Comparison of ENCODE assay signal across 1 cellular context in the genomic region with DNA sequence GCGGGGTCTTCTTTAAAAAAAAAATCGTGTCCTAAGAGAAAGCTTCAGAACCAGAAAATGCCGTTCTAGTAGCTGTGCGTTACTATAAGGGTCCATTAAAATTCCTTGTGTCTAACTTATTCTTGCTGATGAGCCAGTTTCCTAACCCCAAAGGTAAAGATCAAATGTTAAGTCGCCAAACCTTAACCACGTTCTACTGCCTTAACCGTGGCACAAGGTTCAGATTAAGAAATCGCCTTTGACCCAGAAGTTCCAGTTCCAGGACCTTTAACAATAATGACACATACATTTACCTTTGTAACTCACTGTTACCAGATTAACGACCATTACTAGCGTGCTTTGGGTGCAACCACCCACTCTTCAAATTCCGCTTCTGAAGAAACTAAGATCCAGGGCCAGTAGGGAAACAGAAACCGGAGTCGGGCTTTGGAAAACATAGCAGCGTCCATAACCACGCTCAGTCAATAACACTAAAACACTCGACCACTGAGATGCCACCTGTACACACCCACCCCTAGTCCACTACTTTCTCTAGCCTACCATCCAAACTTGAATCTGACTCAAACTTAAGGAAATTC.
TF ChIP-seq lines count a peak whose summit lies in the region.

No MANE protein-coding gene starts in this region.

TF ChIP-seq in K562, 482 proteins besides CTCF, POLR2A, EP300 and RAD21 (continued from another document and continues in another):
- TF ChIP-seq TOE1 (IDR thresholded peaks at IDR 0.05; ENCODE audit: borderline replicate concordance) (no peak), TOE1 (CRISPR knock-in tag; IDR thresholded peaks at IDR 0.05; ENCODE audit: borderline replicate concordance, low read depth) (no peak), ZBED1 (IDR thresholded peaks at IDR 0.05) (no peak), L3MBTL2 (IDR thresholded peaks at IDR 0.05) (no peak), ZNF165 (CRISPR knock-in tag; IDR thresholded peaks at IDR 0.05; ENCODE audit: borderline replicate concordance) (no peak), CREBBP (IDR thresholded peaks at IDR 0.05; ENCODE audit: low read depth, low read length) (no peak), RUNX1 (IDR thresholded peaks at IDR 0.05; ENCODE audit: low read depth) (no peak), GATA2 (CRISPR knock-in tag; IDR thresholded peaks at IDR 0.05) (no peak), BDP1 (IDR thresholded peaks at IDR 0.05; ENCODE audit: insufficient read depth, insufficient read length) (no peak), CHD2 (IDR thresholded peaks at IDR 0.05; ENCODE audit: low read depth, low read length) (no peak), PHB (CRISPR knock-in tag; IDR thresholded peaks at IDR 0.05) (no peak), RHOXF2B (CRISPR knock-in tag; conservative IDR thresholded peaks at IDR 0.05) (no peak), SP1 (CRISPR knock-in tag; IDR thresholded peaks at IDR 0.05) (no peak), ZNF146 (CRISPR knock-in tag; IDR thresholded peaks at IDR 0.05; ENCODE audit: unreplicated experiment) (no peak), SNIP1 (IDR thresholded peaks at IDR 0.05; ENCODE audit: low read depth) (no peak), ZNF175 (CRISPR knock-in tag; IDR thresholded peaks at IDR 0.05; ENCODE audit: low read depth) (no peak), ZZZ3 (IDR thresholded peaks at IDR 0.05) (no peak), GATAD2B (IDR thresholded peaks at IDR 0.05; ENCODE audit: borderline replicate concordance) (no peak), TEAD1 (CRISPR knock-in tag; IDR thresholded peaks at IDR 0.05) (peak in 1 of 2 experiments; percentile 36; a peak in 1 of 4 replicates), IRF2 (CRISPR knock-in tag; IDR thresholded peaks at IDR 0.05) (no peak), ZNF584 (CRISPR knock-in tag; IDR thresholded peaks at IDR 0.05; ENCODE audit: low read depth) (no peak), ZNF57 (CRISPR knock-in tag; IDR thresholded peaks at IDR 0.05) (no peak), ZFPM2 (CRISPR knock-in tag; IDR thresholded peaks at IDR 0.05) (no peak), ZNF695 (CRISPR knock-in tag; IDR thresholded peaks at IDR 0.05) (no peak), MEF2A (IDR thresholded peaks at IDR 0.05; ENCODE audit: control insufficient read depth, low read depth, low read length) (no peak), MIER1 (IDR thresholded peaks at IDR 0.05; ENCODE audit: low read depth) (0 out of 2 replicates have a peak, but pooled peaks have one; percentile 52), HNRNPUL1 (IDR thresholded peaks at IDR 0.05; ENCODE audit: low read length) (no peak), MCM3 (IDR thresholded peaks at IDR 0.05) (no peak), ILF3 (IDR thresholded peaks at IDR 0.05; ENCODE audit: borderline replicate concordance) (no peak), SAFB (IDR thresholded peaks at IDR 0.05; ENCODE audit: borderline replicate concordance, low read depth, low read length) (no peak), FOXP1 (CRISPR knock-in tag; IDR thresholded peaks at IDR 0.05) (peak; percentile 59; the same call in 1 of the 2 replicates), HSF4 (CRISPR knock-in tag; IDR thresholded peaks at IDR 0.05; ENCODE audit: borderline replicate concordance) (no peak), TARDBP (IDR thresholded peaks at IDR 0.05) (no peak), POU5F1 (IDR thresholded peaks at IDR 0.05; ENCODE audit: borderline replicate concordance, low read depth, low read length, partially characterized antibody) (no peak), CREB1 (IDR thresholded peaks at IDR 0.05) (no peak), CREB1 (CRISPR knock-in tag; IDR thresholded peaks at IDR 0.05) (no peak)
- TF ChIP-seq, protein P1, sequence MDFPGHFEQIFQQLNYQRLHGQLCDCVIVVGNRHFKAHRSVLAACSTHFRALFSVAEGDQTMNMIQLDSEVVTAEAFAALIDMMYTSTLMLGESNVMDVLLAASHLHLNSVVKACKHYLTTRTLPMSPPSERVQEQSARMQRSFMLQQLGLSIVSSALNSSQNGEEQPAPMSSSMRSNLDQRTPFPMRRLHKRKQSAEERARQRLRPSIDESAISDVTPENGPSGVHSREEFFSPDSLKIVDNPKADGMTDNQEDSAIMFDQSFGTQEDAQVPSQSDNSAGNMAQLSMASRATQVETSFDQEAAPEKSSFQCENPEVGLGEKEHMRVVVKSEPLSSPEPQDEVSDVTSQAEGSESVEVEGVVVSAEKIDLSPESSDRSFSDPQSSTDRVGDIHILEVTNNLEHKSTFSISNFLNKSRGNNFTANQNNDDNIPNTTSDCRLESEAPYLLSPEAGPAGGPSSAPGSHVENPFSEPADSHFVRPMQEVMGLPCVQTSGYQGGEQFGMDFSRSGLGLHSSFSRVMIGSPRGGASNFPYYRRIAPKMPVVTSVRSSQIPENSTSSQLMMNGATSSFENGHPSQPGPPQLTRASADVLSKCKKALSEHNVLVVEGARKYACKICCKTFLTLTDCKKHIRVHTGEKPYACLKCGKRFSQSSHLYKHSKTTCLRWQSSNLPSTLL (IDR thresholded peaks at IDR 0.05) = no peak
- TF ChIP-seq, protein P2, sequence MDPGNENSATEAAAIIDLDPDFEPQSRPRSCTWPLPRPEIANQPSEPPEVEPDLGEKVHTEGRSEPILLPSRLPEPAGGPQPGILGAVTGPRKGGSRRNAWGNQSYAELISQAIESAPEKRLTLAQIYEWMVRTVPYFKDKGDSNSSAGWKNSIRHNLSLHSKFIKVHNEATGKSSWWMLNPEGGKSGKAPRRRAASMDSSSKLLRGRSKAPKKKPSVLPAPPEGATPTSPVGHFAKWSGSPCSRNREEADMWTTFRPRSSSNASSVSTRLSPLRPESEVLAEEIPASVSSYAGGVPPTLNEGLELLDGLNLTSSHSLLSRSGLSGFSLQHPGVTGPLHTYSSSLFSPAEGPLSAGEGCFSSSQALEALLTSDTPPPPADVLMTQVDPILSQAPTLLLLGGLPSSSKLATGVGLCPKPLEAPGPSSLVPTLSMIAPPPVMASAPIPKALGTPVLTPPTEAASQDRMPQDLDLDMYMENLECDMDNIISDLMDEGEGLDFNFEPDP (CRISPR knock-in tag; IDR thresholded peaks at IDR 0.05) = 0 out of 2 replicates have a peak, but pooled peaks have one; percentile 64
- TF ChIP-seq, protein P3, sequence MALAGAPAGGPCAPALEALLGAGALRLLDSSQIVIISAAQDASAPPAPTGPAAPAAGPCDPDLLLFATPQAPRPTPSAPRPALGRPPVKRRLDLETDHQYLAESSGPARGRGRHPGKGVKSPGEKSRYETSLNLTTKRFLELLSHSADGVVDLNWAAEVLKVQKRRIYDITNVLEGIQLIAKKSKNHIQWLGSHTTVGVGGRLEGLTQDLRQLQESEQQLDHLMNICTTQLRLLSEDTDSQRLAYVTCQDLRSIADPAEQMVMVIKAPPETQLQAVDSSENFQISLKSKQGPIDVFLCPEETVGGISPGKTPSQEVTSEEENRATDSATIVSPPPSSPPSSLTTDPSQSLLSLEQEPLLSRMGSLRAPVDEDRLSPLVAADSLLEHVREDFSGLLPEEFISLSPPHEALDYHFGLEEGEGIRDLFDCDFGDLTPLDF (CRISPR knock-in tag; IDR thresholded peaks at IDR 0.05) = no peak
- TF ChIP-seq, protein P4, sequence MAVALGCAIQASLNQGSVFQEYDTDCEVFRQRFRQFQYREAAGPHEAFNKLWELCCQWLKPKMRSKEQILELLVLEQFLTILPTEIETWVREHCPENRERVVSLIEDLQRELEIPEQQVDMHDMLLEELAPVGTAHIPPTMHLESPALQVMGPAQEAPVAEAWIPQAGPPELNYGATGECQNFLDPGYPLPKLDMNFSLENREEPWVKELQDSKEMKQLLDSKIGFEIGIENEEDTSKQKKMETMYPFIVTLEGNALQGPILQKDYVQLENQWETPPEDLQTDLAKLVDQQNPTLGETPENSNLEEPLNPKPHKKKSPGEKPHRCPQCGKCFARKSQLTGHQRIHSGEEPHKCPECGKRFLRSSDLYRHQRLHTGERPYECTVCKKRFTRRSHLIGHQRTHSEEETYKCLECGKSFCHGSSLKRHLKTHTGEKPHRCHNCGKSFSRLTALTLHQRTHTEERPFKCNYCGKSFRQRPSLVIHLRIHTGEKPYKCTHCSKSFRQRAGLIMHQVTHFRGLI (CRISPR knock-in tag; IDR thresholded peaks at IDR 0.05) = no peak
- TF ChIP-seq, protein P5, sequence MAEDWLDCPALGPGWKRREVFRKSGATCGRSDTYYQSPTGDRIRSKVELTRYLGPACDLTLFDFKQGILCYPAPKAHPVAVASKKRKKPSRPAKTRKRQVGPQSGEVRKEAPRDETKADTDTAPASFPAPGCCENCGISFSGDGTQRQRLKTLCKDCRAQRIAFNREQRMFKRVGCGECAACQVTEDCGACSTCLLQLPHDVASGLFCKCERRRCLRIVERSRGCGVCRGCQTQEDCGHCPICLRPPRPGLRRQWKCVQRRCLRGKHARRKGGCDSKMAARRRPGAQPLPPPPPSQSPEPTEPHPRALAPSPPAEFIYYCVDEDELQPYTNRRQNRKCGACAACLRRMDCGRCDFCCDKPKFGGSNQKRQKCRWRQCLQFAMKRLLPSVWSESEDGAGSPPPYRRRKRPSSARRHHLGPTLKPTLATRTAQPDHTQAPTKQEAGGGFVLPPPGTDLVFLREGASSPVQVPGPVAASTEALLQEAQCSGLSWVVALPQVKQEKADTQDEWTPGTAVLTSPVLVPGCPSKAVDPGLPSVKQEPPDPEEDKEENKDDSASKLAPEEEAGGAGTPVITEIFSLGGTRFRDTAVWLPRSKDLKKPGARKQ (CRISPR knock-in tag; IDR thresholded peaks at IDR 0.05) = no peak
- TF ChIP-seq, protein P6, sequence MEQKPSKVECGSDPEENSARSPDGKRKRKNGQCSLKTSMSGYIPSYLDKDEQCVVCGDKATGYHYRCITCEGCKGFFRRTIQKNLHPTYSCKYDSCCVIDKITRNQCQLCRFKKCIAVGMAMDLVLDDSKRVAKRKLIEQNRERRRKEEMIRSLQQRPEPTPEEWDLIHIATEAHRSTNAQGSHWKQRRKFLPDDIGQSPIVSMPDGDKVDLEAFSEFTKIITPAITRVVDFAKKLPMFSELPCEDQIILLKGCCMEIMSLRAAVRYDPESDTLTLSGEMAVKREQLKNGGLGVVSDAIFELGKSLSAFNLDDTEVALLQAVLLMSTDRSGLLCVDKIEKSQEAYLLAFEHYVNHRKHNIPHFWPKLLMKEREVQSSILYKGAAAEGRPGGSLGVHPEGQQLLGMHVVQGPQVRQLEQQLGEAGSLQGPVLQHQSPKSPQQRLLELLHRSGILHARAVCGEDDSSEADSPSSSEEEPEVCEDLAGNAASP (IDR thresholded peaks at IDR 0.05) = no peak
- TF ChIP-seq, protein P7, sequence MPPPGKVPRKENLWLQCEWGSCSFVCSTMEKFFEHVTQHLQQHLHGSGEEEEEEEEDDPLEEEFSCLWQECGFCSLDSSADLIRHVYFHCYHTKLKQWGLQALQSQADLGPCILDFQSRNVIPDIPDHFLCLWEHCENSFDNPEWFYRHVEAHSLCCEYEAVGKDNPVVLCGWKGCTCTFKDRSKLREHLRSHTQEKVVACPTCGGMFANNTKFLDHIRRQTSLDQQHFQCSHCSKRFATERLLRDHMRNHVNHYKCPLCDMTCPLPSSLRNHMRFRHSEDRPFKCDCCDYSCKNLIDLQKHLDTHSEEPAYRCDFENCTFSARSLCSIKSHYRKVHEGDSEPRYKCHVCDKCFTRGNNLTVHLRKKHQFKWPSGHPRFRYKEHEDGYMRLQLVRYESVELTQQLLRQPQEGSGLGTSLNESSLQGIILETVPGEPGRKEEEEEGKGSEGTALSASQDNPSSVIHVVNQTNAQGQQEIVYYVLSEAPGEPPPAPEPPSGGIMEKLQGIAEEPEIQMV (tag; conservative IDR thresholded peaks at IDR 0.05; ENCODE audit: low read depth) = no peak
- TF ChIP-seq, protein P8, sequence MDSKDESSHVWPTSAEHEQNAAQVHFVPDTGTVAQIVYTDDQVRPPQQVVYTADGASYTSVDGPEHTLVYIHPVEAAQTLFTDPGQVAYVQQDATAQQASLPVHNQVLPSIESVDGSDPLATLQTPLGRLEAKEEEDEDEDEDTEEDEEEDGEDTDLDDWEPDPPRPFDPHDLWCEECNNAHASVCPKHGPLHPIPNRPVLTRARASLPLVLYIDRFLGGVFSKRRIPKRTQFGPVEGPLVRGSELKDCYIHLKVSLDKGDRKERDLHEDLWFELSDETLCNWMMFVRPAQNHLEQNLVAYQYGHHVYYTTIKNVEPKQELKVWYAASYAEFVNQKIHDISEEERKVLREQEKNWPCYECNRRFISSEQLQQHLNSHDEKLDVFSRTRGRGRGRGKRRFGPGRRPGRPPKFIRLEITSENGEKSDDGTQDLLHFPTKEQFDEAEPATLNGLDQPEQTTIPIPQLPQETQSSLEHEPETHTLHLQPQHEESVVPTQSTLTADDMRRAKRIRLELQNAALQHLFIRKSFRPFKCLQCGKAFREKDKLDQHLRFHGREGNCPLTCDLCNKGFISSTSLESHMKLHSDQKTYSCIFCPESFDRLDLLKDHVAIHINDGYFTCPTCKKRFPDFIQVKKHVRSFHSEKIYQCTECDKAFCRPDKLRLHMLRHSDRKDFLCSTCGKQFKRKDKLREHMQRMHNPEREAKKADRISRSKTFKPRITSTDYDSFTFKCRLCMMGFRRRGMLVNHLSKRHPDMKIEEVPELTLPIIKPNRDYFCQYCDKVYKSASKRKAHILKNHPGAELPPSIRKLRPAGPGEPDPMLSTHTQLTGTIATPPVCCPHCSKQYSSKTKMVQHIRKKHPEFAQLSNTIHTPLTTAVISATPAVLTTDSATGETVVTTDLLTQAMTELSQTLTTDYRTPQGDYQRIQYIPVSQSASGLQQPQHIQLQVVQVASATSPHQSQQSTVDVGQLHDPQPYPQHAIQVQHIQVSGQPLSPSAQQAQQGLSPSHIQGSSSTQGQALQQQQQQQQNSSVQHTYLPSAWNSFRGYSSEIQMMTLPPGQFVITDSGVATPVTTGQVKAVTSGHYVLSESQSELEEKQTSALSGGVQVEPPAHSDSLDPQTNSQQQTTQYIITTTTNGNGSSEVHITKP (IDR thresholded peaks at IDR 0.05; ENCODE audit: partially characterized antibody) = peak; percentile 18
- TF ChIP-seq, protein P9, sequence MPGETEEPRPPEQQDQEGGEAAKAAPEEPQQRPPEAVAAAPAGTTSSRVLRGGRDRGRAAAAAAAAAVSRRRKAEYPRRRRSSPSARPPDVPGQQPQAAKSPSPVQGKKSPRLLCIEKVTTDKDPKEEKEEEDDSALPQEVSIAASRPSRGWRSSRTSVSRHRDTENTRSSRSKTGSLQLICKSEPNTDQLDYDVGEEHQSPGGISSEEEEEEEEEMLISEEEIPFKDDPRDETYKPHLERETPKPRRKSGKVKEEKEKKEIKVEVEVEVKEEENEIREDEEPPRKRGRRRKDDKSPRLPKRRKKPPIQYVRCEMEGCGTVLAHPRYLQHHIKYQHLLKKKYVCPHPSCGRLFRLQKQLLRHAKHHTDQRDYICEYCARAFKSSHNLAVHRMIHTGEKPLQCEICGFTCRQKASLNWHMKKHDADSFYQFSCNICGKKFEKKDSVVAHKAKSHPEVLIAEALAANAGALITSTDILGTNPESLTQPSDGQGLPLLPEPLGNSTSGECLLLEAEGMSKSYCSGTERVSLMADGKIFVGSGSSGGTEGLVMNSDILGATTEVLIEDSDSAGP (CRISPR knock-in tag; IDR thresholded peaks at IDR 0.05) = no peak
- TF ChIP-seq, protein P10, sequence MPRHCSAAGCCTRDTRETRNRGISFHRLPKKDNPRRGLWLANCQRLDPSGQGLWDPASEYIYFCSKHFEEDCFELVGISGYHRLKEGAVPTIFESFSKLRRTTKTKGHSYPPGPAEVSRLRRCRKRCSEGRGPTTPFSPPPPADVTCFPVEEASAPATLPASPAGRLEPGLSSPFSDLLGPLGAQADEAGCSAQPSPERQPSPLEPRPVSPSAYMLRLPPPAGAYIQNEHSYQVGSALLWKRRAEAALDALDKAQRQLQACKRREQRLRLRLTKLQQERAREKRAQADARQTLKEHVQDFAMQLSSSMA (CRISPR knock-in tag; IDR thresholded peaks at IDR 0.05) = no peak
- TF ChIP-seq, protein P11, sequence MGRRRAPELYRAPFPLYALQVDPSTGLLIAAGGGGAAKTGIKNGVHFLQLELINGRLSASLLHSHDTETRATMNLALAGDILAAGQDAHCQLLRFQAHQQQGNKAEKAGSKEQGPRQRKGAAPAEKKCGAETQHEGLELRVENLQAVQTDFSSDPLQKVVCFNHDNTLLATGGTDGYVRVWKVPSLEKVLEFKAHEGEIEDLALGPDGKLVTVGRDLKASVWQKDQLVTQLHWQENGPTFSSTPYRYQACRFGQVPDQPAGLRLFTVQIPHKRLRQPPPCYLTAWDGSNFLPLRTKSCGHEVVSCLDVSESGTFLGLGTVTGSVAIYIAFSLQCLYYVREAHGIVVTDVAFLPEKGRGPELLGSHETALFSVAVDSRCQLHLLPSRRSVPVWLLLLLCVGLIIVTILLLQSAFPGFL (CRISPR knock-in tag; IDR thresholded peaks at IDR 0.05) = no peak
